9 cellular contexts compared by ENCODE assay signal in the genomic region with DNA sequence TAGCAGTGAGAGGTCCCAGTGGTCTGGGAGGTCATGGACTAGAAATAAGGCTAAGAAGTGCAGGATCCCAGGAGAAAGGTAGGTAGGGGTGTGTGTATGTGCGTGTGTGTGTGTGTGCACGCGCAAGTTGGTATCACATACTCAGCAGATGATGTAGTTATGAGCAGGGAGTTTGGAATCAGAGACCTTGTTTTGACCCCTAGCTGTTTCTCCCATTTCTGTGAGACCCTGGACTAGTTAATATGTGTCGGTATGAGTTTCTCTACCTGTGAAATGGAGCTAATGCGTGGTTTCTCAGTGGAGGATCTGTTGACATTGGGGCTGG. TPM values are rescaled to one million over a fixed set of nuclear protein-coding genes. Genes with fewer than 3 reads are reported as not detected.
DNase-seq lines count a peak whose midpoint lies in the region; ATAC-seq and TF ChIP-seq lines count a peak whose summit lies in the region.
"Had no signal": no experiment of that assay in that cellular context is flagged by ENCODE, and none has a peak within 500 bp of the region (broad histone marks: within the 10 kb centered on the region; RNA-seq: fewer than 3 reads in every experiment).

No MANE protein-coding gene starts in this region.

- 22% methylated on average over 5 of the region's 5 CpGs for WGBS in liver

- peaks cover 6 to 18% (median 13%) of the 10 kb centered on the region in 4 donors for H3K36me3 ChIP-seq in liver (ENCODE audit: control insufficient read depth in 4 of 4, insufficient read depth in 3 of 4, low read depth in 1 of 4, low read length in 3 of 4)
- peaks cover 0 to 4% (median 0%) of the 10 kb centered on the region in 3 donors for H3K36me3 ChIP-seq in skeletal muscle tissue (ENCODE audit: control insufficient read depth in 3 of 3, insufficient read depth in 3 of 3, low read length in 3 of 3)
- no peaks in the 10 kb centered on the region for H3K36me3 ChIP-seq in HAP-1 (replicated peaks)

- TF ChIP-seq CTCF in liver (IDR thresholded peaks at IDR 0.05; ENCODE audit: low read depth, low read length, missing input control), result no peak

- H3K27ac ChIP-seq in cingulate gyrus (ENCODE audit: low read depth, low read length) (peak overlapping the region; percentile 77), liver (ENCODE audit: low read depth in 1 of 2, low read length in 2 of 2) (peak overlapping the region; percentile 92 to 95), skeletal muscle tissue (ENCODE audit: low read depth, low read length) (peak overlapping the region; percentile 87)

- peak overlapping the region; percentile 46 to 83 for H3K9ac ChIP-seq in liver (ENCODE audit: low read depth in 1 of 2, low read length in 2 of 2)
- H3K9ac ChIP-seq in skeletal muscle tissue (ENCODE audit: low read depth in 1 of 3, low read length in 3 of 3), result peak overlapping the region; percentile 41 to 61 (median 60)

- H3K4me1 ChIP-seq in liver (ENCODE audit: control insufficient read depth in 4 of 4, insufficient read depth in 4 of 4, low read length in 3 of 4) (peaks cover 11 to 38% (median 23%) of the 10 kb centered on the region in 4 donors), skeletal muscle tissue (ENCODE audit: control insufficient read depth in 3 of 3, insufficient read depth in 3 of 3, low read length in 3 of 3) (peaks cover 0 to 9% (median 0%) of the 10 kb centered on the region in 3 donors), HAP-1 (no peaks in the 10 kb centered on the region)

- in situ Hi-C loops in G401 (cut with HindIII; ENCODE audit: low sequenced_read_pairs), result no loop called here
- in situ Hi-C loops in HAP-1 (cut with MboI; ENCODE audit: low sequenced_read_pairs), result no loop called here

- H3K4me3 ChIP-seq in liver (ENCODE audit: low read depth in 1 of 3, low read length in 3 of 3) (peak overlapping the region; percentile 81 to 92 (median 92)), skeletal muscle tissue (ENCODE audit: low read length in 3 of 3) (peak overlapping the region; percentile 53 to 73 (median 66)), HAP-1 (no peak overlapping the region)

- DNase-seq in G401 (ENCODE audit: low spot score) (peak; percentile 42), DMS53 treated with DMSO at 0.1 percent for 48 hours (lab: John Stamatoyannopoulos, UW; ENCODE audit: unreplicated experiment) (no peak), HAP-1 (ENCODE audit: low spot score in 2 of 2) (no peak)
- DNase-seq in activated CD4-positive, alpha-beta T cell treated with anti-CD3 and anti-CD28 coated beads for 48 hours, result no peak
- DNase-seq: DMS153 had no signal

- ATAC-seq in HG02970 (IDR thresholded peaks at IDR 0.05; ENCODE audit: low FRiP score, unreplicated experiment), result no peak

- TF ChIP-seq RAD21 in liver (IDR thresholded peaks at IDR 0.05), result no peak

- H3K27me3 ChIP-seq in liver (ENCODE audit: control insufficient read depth in 4 of 4, insufficient read depth in 4 of 4, low read length in 3 of 4), result no peaks in the 10 kb centered on the region
- peaks cover 0 to 10% (median 4%) of the 10 kb centered on the region in 3 donors for H3K27me3 ChIP-seq in skeletal muscle tissue (ENCODE audit: control insufficient read depth in 3 of 3, insufficient read depth in 3 of 3, low read length in 3 of 3)
- H3K27me3 ChIP-seq in HAP-1 (ENCODE audit: low read depth), result 0 out of 2 replicates have a peak, but pooled peaks cover 3% of the 10 kb centered on the region

- H3K9me3 ChIP-seq in liver (ENCODE audit: control insufficient read depth in 4 of 4, low read length in 3 of 4) (no peaks in the 10 kb centered on the region), skeletal muscle tissue (ENCODE audit: control insufficient read depth in 3 of 3, low read length in 3 of 3) (no peaks in the 10 kb centered on the region), HAP-1 (no peaks in the 10 kb centered on the region)

TF ChIP-seq in liver, 16 proteins besides CTCF, POLR2A, EP300 and RAD21:
- TF ChIP-seq, protein P1, sequence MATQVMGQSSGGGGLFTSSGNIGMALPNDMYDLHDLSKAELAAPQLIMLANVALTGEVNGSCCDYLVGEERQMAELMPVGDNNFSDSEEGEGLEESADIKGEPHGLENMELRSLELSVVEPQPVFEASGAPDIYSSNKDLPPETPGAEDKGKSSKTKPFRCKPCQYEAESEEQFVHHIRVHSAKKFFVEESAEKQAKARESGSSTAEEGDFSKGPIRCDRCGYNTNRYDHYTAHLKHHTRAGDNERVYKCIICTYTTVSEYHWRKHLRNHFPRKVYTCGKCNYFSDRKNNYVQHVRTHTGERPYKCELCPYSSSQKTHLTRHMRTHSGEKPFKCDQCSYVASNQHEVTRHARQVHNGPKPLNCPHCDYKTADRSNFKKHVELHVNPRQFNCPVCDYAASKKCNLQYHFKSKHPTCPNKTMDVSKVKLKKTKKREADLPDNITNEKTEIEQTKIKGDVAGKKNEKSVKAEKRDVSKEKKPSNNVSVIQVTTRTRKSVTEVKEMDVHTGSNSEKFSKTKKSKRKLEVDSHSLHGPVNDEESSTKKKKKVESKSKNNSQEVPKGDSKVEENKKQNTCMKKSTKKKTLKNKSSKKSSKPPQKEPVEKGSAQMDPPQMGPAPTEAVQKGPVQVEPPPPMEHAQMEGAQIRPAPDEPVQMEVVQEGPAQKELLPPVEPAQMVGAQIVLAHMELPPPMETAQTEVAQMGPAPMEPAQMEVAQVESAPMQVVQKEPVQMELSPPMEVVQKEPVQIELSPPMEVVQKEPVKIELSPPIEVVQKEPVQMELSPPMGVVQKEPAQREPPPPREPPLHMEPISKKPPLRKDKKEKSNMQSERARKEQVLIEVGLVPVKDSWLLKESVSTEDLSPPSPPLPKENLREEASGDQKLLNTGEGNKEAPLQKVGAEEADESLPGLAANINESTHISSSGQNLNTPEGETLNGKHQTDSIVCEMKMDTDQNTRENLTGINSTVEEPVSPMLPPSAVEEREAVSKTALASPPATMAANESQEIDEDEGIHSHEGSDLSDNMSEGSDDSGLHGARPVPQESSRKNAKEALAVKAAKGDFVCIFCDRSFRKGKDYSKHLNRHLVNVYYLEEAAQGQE (IDR thresholded peaks at IDR 0.05), result no peak
- TF ChIP-seq RXRA (IDR thresholded peaks at IDR 0.05), result no peak
- TF ChIP-seq GABPA (IDR thresholded peaks at IDR 0.05 in 1 of 2, conservative IDR thresholded peaks at IDR 0.05 in 1 of 2), result no peak
- TF ChIP-seq FOXA1 (IDR thresholded peaks at IDR 0.05), result no peak
- TF ChIP-seq YY1 (IDR thresholded peaks at IDR 0.05), result no peak
- TF ChIP-seq EGR1 (IDR thresholded peaks at IDR 0.05; ENCODE audit: low read depth in 2 of 2), result no peak

RNA-seq across cellular contexts. Expression of a gene that starts 1.3 kb away (rescaled TPM):
- total RNA-seq in G401 (2014; rRNA removed; shearing (Covaris generic)), result 22.3 and 22.8 TPM in 2 replicates
- total RNA-seq in liver (100 to 1,000 TPM; 235 to 541 TPM), skeletal muscle tissue (15.1 TPM)
- 1,000 to 10,000 TPM; 2,487 to 2,911 TPM for polyA plus RNA-seq in liver

RNA-seq across cellular contexts. Expression of a gene that starts 31.3 kb away (rescaled TPM):
- total RNA-seq in G401 (2014; rRNA removed; shearing (Covaris generic)), result 35.9 and 40.3 TPM in 2 replicates
- total RNA-seq in liver (10 to 100 TPM; 18.6 to 44.8 TPM), skeletal muscle tissue (15.7 TPM)
- 10 to 100 TPM; 85.4 to 97.2 TPM for polyA plus RNA-seq in liver

RNA-seq across cellular contexts. Expression of a gene that starts 50.9 kb away (rescaled TPM):
- 2.1 TPM in 1 of 2 replicates, not detected in the other for total RNA-seq in G401 (2014; rRNA removed; shearing (Covaris generic))
- 10 to 100 TPM in 1 of 2 donors, under 1 TPM in 1; 0.08 to 19.9 TPM for total RNA-seq in liver
- under 1 TPM; 0.14 to 0.31 TPM for polyA plus RNA-seq in liver
- total RNA-seq in skeletal muscle tissue, result 0.52 TPM

RNA-seq across cellular contexts. Expression of a gene that starts 58.8 kb away (rescaled TPM):
- total RNA-seq in G401 (2014; rRNA removed; shearing (Covaris generic)), result 30.5 and 33.9 TPM in 2 replicates
- total RNA-seq in liver (10 to 100 TPM; 10.1 to 12.3 TPM), skeletal muscle tissue (20.4 TPM)
- 1 to 10 TPM; 5.9 to 6.6 TPM for polyA plus RNA-seq in liver
